ENCODE assay signal across 1 cellular context in the genomic region with DNA sequence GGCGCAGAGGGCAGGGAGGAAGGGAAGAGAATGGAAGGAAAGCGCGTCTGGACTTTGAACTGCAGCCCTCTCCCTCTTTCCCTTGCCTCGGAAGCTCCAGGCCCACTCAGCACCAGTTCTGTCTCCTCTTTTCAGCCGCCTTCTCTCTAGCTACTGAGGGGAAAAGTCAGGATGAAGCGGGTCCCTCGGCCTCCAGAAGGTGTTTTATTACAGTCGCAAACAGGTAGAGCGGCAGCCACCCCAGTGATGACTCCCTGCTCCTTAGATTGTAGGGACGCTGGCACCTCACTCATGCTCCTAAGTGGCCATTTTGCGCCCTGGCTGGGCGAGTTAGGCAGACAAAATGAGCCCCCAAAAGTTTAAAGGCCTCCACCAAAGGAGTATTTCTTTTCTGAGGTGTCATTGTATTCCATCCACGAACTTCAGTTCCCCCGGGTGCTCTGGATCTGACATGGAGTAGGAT.
TF ChIP-seq lines count a peak whose summit lies in the region.

No MANE protein-coding gene starts in this region.

TF ChIP-seq in HepG2, 621 proteins besides CTCF, POLR2A, EP300 and RAD21 (continued from another document):
- TF ChIP-seq, protein P1, sequence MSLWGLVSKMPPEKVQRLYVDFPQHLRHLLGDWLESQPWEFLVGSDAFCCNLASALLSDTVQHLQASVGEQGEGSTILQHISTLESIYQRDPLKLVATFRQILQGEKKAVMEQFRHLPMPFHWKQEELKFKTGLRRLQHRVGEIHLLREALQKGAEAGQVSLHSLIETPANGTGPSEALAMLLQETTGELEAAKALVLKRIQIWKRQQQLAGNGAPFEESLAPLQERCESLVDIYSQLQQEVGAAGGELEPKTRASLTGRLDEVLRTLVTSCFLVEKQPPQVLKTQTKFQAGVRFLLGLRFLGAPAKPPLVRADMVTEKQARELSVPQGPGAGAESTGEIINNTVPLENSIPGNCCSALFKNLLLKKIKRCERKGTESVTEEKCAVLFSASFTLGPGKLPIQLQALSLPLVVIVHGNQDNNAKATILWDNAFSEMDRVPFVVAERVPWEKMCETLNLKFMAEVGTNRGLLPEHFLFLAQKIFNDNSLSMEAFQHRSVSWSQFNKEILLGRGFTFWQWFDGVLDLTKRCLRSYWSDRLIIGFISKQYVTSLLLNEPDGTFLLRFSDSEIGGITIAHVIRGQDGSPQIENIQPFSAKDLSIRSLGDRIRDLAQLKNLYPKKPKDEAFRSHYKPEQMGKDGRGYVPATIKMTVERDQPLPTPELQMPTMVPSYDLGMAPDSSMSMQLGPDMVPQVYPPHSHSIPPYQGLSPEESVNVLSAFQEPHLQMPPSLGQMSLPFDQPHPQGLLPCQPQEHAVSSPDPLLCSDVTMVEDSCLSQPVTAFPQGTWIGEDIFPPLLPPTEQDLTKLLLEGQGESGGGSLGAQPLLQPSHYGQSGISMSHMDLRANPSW (CRISPR knock-in tag; IDR thresholded peaks at IDR 0.05; ENCODE audit: borderline replicate concordance): no peak
- no peak; the same call in 1 of the 2 replicates for TF ChIP-seq KAT8 (CRISPR knock-in tag; IDR thresholded peaks at IDR 0.05)
- TF ChIP-seq PHF21A (CRISPR knock-in tag; IDR thresholded peaks at IDR 0.05): no peak
- no peak for TF ChIP-seq ZNF703 (CRISPR knock-in tag; IDR thresholded peaks at IDR 0.05; ENCODE audit: borderline replicate concordance)
- TF ChIP-seq ZNF878 (CRISPR knock-in tag; IDR thresholded peaks at IDR 0.05): 0 out of 2 replicates have a peak, but pooled peaks have one; percentile 29
- TF ChIP-seq, protein P2, sequence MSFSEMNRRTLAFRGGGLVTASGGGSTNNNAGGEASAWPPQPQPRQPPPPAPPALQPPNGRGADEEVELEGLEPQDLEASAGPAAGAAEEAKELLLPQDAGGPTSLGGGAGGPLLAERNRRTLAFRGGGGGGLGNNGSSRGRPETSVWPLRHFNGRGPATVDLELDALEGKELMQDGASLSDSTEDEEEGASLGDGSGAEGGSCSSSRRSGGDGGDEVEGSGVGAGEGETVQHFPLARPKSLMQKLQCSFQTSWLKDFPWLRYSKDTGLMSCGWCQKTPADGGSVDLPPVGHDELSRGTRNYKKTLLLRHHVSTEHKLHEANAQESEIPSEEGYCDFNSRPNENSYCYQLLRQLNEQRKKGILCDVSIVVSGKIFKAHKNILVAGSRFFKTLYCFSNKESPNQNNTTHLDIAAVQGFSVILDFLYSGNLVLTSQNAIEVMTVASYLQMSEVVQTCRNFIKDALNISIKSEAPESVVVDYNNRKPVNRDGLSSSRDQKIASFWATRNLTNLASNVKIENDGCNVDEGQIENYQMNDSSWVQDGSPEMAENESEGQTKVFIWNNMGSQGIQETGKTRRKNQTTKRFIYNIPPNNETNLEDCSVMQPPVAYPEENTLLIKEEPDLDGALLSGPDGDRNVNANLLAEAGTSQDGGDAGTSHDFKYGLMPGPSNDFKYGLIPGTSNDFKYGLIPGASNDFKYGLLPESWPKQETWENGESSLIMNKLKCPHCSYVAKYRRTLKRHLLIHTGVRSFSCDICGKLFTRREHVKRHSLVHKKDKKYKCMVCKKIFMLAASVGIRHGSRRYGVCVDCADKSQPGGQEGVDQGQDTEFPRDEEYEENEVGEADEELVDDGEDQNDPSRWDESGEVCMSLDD (CRISPR knock-in tag; IDR thresholded peaks at IDR 0.05; ENCODE audit: borderline replicate concordance): peak; percentile 70; the same call in 1 of the 2 replicates
- no peak for TF ChIP-seq MAFK (conservative IDR thresholded peaks at IDR 0.05 in 1 of 2, IDR thresholded peaks at IDR 0.05 in 1 of 2; ENCODE audit: low read length in 2 of 2)
- TF ChIP-seq, protein P3, sequence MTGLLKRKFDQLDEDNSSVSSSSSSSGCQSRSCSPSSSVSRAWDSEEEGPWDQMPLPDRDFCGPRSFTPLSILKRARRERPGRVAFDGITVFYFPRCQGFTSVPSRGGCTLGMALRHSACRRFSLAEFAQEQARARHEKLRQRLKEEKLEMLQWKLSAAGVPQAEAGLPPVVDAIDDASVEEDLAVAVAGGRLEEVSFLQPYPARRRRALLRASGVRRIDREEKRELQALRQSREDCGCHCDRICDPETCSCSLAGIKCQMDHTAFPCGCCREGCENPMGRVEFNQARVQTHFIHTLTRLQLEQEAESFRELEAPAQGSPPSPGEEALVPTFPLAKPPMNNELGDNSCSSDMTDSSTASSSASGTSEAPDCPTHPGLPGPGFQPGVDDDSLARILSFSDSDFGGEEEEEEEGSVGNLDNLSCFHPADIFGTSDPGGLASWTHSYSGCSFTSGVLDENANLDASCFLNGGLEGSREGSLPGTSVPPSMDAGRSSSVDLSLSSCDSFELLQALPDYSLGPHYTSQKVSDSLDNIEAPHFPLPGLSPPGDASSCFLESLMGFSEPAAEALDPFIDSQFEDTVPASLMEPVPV (CRISPR knock-in tag; IDR thresholded peaks at IDR 0.05): no peak
- TF ChIP-seq BRCA1 (CRISPR knock-in tag; IDR thresholded peaks at IDR 0.05): no peak
- TF ChIP-seq SPEN (CRISPR knock-in tag; IDR thresholded peaks at IDR 0.05; ENCODE audit: low read depth): peak; percentile 33
TF ChIP-seq in HepG2: peak in this region for 36.
